ENCODE assay signal across 1 cellular context in genomic region chr6:139392834-139393233, GRCh38.
TF ChIP-seq lines count a peak whose summit lies in the region.

No MANE protein-coding gene starts in this region.

TF ChIP-seq in GM23338, 12 proteins besides CTCF, POLR2A, EP300 and RAD21 (continued from another document):
- TF ChIP-seq, protein P1, sequence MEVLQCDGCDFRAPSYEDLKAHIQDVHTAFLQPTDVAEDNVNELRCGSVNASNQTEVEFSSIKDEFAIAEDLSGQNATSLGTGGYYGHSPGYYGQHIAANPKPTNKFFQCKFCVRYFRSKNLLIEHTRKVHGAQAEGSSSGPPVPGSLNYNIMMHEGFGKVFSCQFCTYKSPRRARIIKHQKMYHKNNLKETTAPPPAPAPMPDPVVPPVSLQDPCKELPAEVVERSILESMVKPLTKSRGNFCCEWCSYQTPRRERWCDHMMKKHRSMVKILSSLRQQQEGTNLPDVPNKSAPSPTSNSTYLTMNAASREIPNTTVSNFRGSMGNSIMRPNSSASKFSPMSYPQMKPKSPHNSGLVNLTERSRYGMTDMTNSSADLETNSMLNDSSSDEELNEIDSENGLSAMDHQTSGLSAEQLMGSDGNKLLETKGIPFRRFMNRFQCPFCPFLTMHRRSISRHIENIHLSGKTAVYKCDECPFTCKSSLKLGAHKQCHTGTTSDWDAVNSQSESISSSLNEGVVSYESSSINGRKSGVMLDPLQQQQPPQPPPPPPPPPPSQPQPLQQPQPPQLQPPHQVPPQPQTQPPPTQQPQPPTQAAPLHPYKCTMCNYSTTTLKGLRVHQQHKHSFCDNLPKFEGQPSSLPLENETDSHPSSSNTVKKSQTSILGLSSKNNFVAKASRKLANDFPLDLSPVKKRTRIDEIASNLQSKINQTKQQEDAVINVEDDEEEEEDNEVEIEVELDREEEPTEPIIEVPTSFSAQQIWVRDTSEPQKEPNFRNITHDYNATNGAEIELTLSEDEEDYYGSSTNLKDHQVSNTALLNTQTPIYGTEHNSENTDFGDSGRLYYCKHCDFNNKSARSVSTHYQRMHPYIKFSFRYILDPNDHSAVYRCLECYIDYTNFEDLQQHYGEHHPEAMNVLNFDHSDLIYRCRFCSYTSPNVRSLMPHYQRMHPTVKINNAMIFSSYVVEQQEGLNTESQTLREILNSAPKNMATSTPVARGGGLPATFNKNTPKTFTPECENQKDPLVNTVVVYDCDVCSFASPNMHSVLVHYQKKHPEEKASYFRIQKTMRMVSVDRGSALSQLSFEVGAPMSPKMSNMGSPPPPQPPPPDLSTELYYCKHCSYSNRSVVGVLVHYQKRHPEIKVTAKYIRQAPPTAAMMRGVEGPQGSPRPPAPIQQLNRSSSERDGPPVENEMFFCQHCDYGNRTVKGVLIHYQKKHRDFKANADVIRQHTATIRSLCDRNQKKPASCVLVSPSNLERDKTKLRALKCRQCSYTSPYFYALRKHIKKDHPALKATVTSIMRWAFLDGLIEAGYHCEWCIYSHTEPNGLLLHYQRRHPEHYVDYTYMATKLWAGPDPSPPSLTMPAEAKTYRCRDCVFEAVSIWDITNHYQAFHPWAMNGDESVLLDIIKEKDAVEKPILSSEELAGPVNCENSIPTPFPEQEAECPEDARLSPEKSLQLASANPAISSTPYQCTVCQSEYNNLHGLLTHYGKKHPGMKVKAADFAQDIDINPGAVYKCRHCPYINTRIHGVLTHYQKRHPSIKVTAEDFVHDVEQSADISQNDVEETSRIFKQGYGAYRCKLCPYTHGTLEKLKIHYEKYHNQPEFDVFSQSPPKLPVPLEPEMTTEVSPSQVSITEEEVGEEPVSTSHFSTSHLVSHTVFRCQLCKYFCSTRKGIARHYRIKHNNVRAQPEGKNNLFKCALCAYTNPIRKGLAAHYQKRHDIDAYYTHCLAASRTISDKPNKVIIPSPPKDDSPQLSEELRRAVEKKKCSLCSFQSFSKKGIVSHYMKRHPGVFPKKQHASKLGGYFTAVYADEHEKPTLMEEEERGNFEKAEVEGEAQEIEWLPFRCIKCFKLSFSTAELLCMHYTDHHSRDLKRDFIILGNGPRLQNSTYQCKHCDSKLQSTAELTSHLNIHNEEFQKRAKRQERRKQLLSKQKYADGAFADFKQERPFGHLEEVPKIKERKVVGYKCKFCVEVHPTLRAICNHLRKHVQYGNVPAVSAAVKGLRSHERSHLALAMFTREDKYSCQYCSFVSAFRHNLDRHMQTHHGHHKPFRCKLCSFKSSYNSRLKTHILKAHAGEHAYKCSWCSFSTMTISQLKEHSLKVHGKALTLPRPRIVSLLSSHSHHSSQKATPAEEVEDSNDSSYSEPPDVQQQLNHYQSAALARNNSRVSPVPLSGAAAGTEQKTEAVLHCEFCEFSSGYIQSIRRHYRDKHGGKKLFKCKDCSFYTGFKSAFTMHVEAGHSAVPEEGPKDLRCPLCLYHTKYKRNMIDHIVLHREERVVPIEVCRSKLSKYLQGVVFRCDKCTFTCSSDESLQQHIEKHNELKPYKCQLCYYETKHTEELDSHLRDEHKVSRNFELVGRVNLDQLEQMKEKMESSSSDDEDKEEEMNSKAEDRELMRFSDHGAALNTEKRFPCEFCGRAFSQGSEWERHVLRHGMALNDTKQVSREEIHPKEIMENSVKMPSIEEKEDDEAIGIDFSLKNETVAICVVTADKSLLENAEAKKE (CRISPR knock-in tag; IDR thresholded peaks at IDR 0.05): no peak
- TF ChIP-seq, protein P2, sequence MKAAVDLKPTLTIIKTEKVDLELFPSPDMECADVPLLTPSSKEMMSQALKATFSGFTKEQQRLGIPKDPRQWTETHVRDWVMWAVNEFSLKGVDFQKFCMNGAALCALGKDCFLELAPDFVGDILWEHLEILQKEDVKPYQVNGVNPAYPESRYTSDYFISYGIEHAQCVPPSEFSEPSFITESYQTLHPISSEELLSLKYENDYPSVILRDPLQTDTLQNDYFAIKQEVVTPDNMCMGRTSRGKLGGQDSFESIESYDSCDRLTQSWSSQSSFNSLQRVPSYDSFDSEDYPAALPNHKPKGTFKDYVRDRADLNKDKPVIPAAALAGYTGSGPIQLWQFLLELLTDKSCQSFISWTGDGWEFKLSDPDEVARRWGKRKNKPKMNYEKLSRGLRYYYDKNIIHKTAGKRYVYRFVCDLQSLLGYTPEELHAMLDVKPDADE (IDR thresholded peaks at IDR 0.05): no peak
- TF ChIP-seq ZNF331 (CRISPR knock-in tag; IDR thresholded peaks at IDR 0.05; ENCODE audit: low read depth) (no peak), CREB1 (CRISPR knock-in tag; IDR thresholded peaks at IDR 0.05; ENCODE audit: low read depth) (no peak), STAT1 (IDR thresholded peaks at IDR 0.05; ENCODE audit: unreplicated experiment) (no peak), ZNF114 (CRISPR knock-in tag; IDR thresholded peaks at IDR 0.05) (no peak), JUNB (IDR thresholded peaks at IDR 0.05; ENCODE audit: unreplicated experiment) (no peak), EZH2 (IDR thresholded peaks at IDR 0.05; ENCODE audit: low read depth, unreplicated experiment) (no peak), REST (IDR thresholded peaks at IDR 0.05; ENCODE audit: unreplicated experiment) (no peak), POLR2AphosphoS5 (IDR thresholded peaks at IDR 0.05; ENCODE audit: low read depth) (no peak)
TF ChIP-seq in GM23338: peak in this region for 0.
